ENCODE assay signal across 1 cellular context in the genomic region with DNA sequence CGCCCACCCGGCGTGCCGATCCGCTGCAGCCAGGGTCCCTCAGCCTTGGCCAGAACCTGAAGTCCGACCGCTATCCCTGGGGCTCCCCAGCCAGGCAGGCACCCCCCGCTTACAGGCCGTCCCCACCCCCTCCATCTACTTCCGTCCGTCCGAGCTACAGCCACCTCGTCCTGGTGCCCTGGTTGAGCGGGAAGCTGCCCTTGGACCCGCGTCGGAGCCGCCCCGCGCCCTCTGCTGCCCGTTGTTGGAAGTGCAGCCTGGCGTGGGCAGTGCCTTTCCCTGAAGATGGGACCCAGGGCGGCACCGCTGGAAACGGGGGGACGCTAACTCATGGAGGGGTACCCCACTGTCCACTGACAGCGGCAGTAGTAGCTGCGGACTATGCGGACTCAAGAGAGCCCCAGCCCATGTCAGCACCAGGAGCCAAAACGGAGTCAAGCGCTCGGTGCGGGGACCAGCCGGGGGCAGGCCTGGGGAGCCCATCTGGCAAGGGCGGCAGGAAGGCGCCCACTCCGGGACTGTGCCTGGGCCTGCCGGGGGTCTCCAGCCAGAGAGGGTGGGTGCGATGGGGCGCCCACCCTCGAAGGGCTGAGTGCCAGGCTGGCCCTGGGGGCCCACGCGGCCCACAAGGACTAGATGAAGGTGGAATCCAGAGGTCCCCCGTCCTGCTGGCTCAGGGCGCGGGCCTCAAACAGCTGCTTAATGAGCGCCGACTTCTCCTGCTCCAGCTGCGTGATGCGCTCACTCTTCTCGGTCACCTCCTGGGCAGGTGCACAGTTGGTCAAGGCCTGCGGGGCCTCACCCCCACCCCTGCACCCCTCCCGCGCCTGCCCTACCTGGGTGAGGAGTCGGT.
A peak's percentile ranks its signal among the peaks of the same experiment; 100 is the strongest.
TF ChIP-seq lines count a peak whose summit lies in the region.

No MANE protein-coding gene starts in this region.

TF ChIP-seq in GM23338, 12 proteins besides CTCF, POLR2A, EP300 and RAD21:
- TF ChIP-seq CREB1 (CRISPR knock-in tag; IDR thresholded peaks at IDR 0.05; ENCODE audit: low read depth) (peak; percentile 41; the same call in 1 of the 2 replicates), ZNF462 (CRISPR knock-in tag; IDR thresholded peaks at IDR 0.05) (no peak)
